8 cellular contexts compared by ENCODE assay signal in genomic region chr1:230208619-230209261, GRCh38.
DNase-seq lines count a peak whose midpoint lies in the region; ATAC-seq and TF ChIP-seq lines count a peak whose summit lies in the region.

No MANE protein-coding gene starts in this region.

- H3K36me3 Mint-ChIP-seq in CD4-positive, alpha-beta T cell (ENCODE audit: low read depth), result peaks cover 36% of the 10 kb centered on the region

- no peak overlapping the region for H3K14ac ChIP-seq in neuronal stem cell (ENCODE audit: low read length)

- no peak overlapping the region for H2BK120ac ChIP-seq in neuronal stem cell (ENCODE audit: low read depth, low read length)

- no peak for ATAC-seq in CD4-positive, alpha-beta T cell (ENCODE audit: poor library complexity)
- peak; percentile 42 for ATAC-seq in GM21390 (IDR thresholded peaks at IDR 0.05; ENCODE audit: unreplicated experiment)

- TF ChIP-seq POLR2A in thyroid gland (IDR thresholded peaks at IDR 0.05) (no peak), suprapubic skin (IDR thresholded peaks at IDR 0.05) (no peak)

- intact Hi-C loops in CD4-positive, alpha-beta T cell (cut with DNase I, micrococcal nuclease), result no loop called here
- intact Hi-C loops in head of caudate nucleus (cut with DNase I), result no loop called here
- intact Hi-C loops in thyroid gland (cut with DNase I), result no loop called here

- H3K9me3 Mint-ChIP-seq in CD4-positive, alpha-beta T cell, result no peaks in the 10 kb centered on the region

- peak overlapping the region; percentile 62 for H3K27ac Mint-ChIP-seq in CD4-positive, alpha-beta T cell

- no peak overlapping the region for H4K91ac ChIP-seq in neuronal stem cell (ENCODE audit: low read depth, low read length, poor library complexity)

- H3K4me2 ChIP-seq in neuronal stem cell (ENCODE audit: insufficient read depth, low read length, poor library complexity, severe bottlenecking), result no peak overlapping the region

- no peaks in the 10 kb centered on the region for H3K27me3 ChIP-seq in CD4-positive, alpha-beta T cell (ENCODE audit: control insufficient read depth, insufficient read depth, low read length)
- H3K27me3 ChIP-seq in thyroid gland (no peaks in the 10 kb centered on the region), neuronal stem cell (ENCODE audit: control insufficient read depth in 3 of 3, insufficient read depth in 3 of 3, low read depth in 1 of 3, low read length in 3 of 3) (peaks cover 0 to 2% (median 0%) of the 10 kb centered on the region in 3 experiments), suprapubic skin (no peaks in the 10 kb centered on the region)

- DNase-seq in CD4-positive, alpha-beta T cell, result peak in 1 of 10 experiments; percentile 8
- peak in 39 of 42 donors; percentile 18 to 90 (median 65) for DNase-seq in head of caudate nucleus
- DNase-seq in thyroid gland, result no peak
- DNase-seq in DMS79 treated with DMSO at 0.1 percent for 48 hours (lab: John Stamatoyannopoulos, UW), result no peak
- DNase-seq in neuronal stem cell (ENCODE audit: low spot score), result no peak
- DNase-seq in suprapubic skin (ENCODE audit: low spot score in 2 of 2), result no peak

- H4K8ac ChIP-seq in neuronal stem cell (ENCODE audit: low read depth, low read length), result no peak overlapping the region

- H2BK5ac ChIP-seq in neuronal stem cell (ENCODE audit: low read length), result no peak overlapping the region

- no peak overlapping the region for H2AFZ ChIP-seq in neuronal stem cell (ENCODE audit: low read length)

- no peaks in the 10 kb centered on the region for H3K9me3 ChIP-seq in CD4-positive, alpha-beta T cell (ENCODE audit: control insufficient read depth, low read length)
- no peaks in the 10 kb centered on the region for H3K9me3 ChIP-seq in KOPT-K1 (ENCODE audit: insufficient read depth, low read length, poor library complexity, severe bottlenecking)
- no peaks in the 10 kb centered on the region for H3K9me3 ChIP-seq in thyroid gland
- no peaks in the 10 kb centered on the region for H3K9me3 ChIP-seq in neuronal stem cell (replicated peaks in 1 of 2; ENCODE audit: control insufficient read depth in 2 of 2, insufficient read depth in 1 of 2, low read depth in 1 of 2, low read length in 2 of 2)
- no peaks in the 10 kb centered on the region for H3K9me3 ChIP-seq in suprapubic skin

- no peak for TF ChIP-seq CTCF in CD4-positive, alpha-beta T cell (IDR thresholded peaks at IDR 0.05)
- TF ChIP-seq CTCF in thyroid gland (IDR thresholded peaks at IDR 0.05) (no peak), suprapubic skin (IDR thresholded peaks at IDR 0.05) (no peak)

- H3K18ac ChIP-seq in neuronal stem cell (ENCODE audit: low read length), result no peak overlapping the region

- H2BK12ac ChIP-seq in neuronal stem cell (ENCODE audit: low read length), result no peak overlapping the region

- H3K4me3 ChIP-seq in thyroid gland (replicated peaks in 1 of 3) (no peak overlapping the region), neuronal stem cell (ENCODE audit: low read length in 2 of 2) (no peak overlapping the region), suprapubic skin (no peak overlapping the region)

- POLR2A ChIA-PET in CD4-positive, alpha-beta T cell (lab: Charles Lee), result interaction anchor here (1.3 kb wide), 1 partner anchor 12 kb away, joined by 3 read pairs; no protein-coding TSS in a partner anchor

- no peak overlapping the region for H3K4me3 Mint-ChIP-seq in CD4-positive, alpha-beta T cell

- H3K4me1 Mint-ChIP-seq in CD4-positive, alpha-beta T cell (ENCODE audit: low read depth), result peaks cover 40% of the 10 kb centered on the region

- no peak for TF ChIP-seq EP300 in suprapubic skin (IDR thresholded peaks at IDR 0.05)

- no peaks in the 10 kb centered on the region for H3K79me1 ChIP-seq in neuronal stem cell (ENCODE audit: low read depth, low read length)

- H3K36me3 ChIP-seq in KOPT-K1 (ENCODE audit: insufficient read depth, low read length) (peaks cover 99% of the 10 kb centered on the region), thyroid gland (no peaks in the 10 kb centered on the region), neuronal stem cell (replicated peaks in 1 of 2; ENCODE audit: control insufficient read depth in 2 of 2, insufficient read depth in 2 of 2, low read length in 2 of 2) (peaks cover 2 to 21% of the 10 kb centered on the region in 2 donors), suprapubic skin (peaks cover 10% of the 10 kb centered on the region)

- 71 to 87% methylated on average over 10 of the region's 10 CpGs for WGBS in thyroid gland, 2 donors
- WGBS in neuronal stem cell (ENCODE audit: extremely low coverage in 2 of 2, insufficient read length in 2 of 2, insufficient replicate concordance in 1 of 2), 2 donors, result no CpG with 5 or more reads among the region's 10 CpGs
- 75% methylated on average over 10 of the region's 10 CpGs for WGBS in suprapubic skin

- H3K9ac ChIP-seq in neuronal stem cell (ENCODE audit: low read depth, low read length, poor library complexity), result no peak overlapping the region

- H2BK15ac ChIP-seq in neuronal stem cell (ENCODE audit: low read length), result no peak overlapping the region

- H3K27me3 Mint-ChIP-seq in CD4-positive, alpha-beta T cell, result no peaks in the 10 kb centered on the region

- no peak overlapping the region for H3K27ac ChIP-seq in CD4-positive, alpha-beta T cell (ENCODE audit: low read depth, low read length)
- peak overlapping the region; percentile 49 for H3K27ac ChIP-seq in KOPT-K1 (ENCODE audit: low read depth, low read length, poor library complexity, severe bottlenecking)
- peak overlapping the region in 2 of 3 donors; percentile 46 to 62 for H3K27ac ChIP-seq in thyroid gland
- H3K27ac ChIP-seq in neuronal stem cell (replicated peaks; ENCODE audit: low read length), result no peak overlapping the region
- no peak overlapping the region for H3K27ac ChIP-seq in suprapubic skin

- peaks cover 18 to 59% of the 10 kb centered on the region in 2 donors for H3K4me1 ChIP-seq in thyroid gland
- H3K4me1 ChIP-seq in neuronal stem cell (ENCODE audit: control insufficient read depth in 2 of 2, insufficient read depth in 1 of 2, low read depth in 1 of 2, low read length in 2 of 2), result peaks cover 0 to 3% of the 10 kb centered on the region in 2 donors
- peaks cover 16% of the 10 kb centered on the region for H3K4me1 ChIP-seq in suprapubic skin

- H3K4ac ChIP-seq in neuronal stem cell (ENCODE audit: low read length), result no peak overlapping the region

- CTCF ChIA-PET in CD4-positive, alpha-beta T cell (lab: Charles Lee), result no interaction called here

- no peak overlapping the region for H3K23ac ChIP-seq in neuronal stem cell (ENCODE audit: low read depth, low read length, poor library complexity)

- no peak overlapping the region for H2AK5ac ChIP-seq in neuronal stem cell (ENCODE audit: low read depth, low read length)

Comparison
In these comparisons a context has a peak if more than half of its experiments do, and no peak if none do; other contexts are left out.
1. DNase-seq: peak in head of caudate nucleus (39 of 42); none in thyroid gland (0 of 2), DMS79 treated with DMSO at 0.1 percent for 48 hours (single experiment), neuronal stem cell (single experiment) and suprapubic skin (0 of 2).
2. H3K27ac ChIP-seq: peak in KOPT-K1 (single experiment) and thyroid gland (2 of 3); none in CD4-positive, alpha-beta T cell (single experiment), neuronal stem cell (single experiment) and suprapubic skin (single experiment).